In genomic region chr16:1347286-1347855, GRCh38 we compare ENCODE assay signal across 2 cellular contexts.
TF ChIP-seq lines count a peak whose summit lies in the region.

No MANE protein-coding gene starts in this region.

TF ChIP-seq in SK-N-SH, 30 proteins besides CTCF, POLR2A, EP300 and RAD21 (continued from another document):
- no peak for TF ChIP-seq RXRA (IDR thresholded peaks at IDR 0.05; ENCODE audit: borderline replicate concordance, low read depth)
- TF ChIP-seq MAX (IDR thresholded peaks at IDR 0.05; ENCODE audit: low read depth) = no peak
- no peak for TF ChIP-seq FOSL2 (IDR thresholded peaks at IDR 0.05; ENCODE audit: borderline replicate concordance, low read depth)
- TF ChIP-seq MEF2A (IDR thresholded peaks at IDR 0.05; ENCODE audit: borderline replicate concordance, low read depth) = no peak
- no peak for TF ChIP-seq IRF3 (IDR thresholded peaks at IDR 0.05; ENCODE audit: low read depth, low read length)

TF ChIP-seq in SK-N-SH treated with all-trans-retinoic acid at 6 μM for 48 hours, 23 proteins besides CTCF, POLR2A, EP300 and RAD21 (continued from another document):
- TF ChIP-seq POU6F1 (CRISPR knock-in tag; IDR thresholded peaks at IDR 0.05; ENCODE audit: borderline replicate concordance, low read depth) (no peak), ZNF70 (CRISPR knock-in tag; IDR thresholded peaks at IDR 0.05) (no peak), RARB (CRISPR knock-in tag; IDR thresholded peaks at IDR 0.05) (no peak), BACH2 (CRISPR knock-in tag; IDR thresholded peaks at IDR 0.05; ENCODE audit: borderline replicate concordance) (no peak), OSR1 (CRISPR knock-in tag; IDR thresholded peaks at IDR 0.05) (no peak), ARNTL (CRISPR knock-in tag; IDR thresholded peaks at IDR 0.05; ENCODE audit: borderline replicate concordance, low read depth) (no peak)
